Comparison of ENCODE assay signal across 8 cellular contexts in the genomic region with DNA sequence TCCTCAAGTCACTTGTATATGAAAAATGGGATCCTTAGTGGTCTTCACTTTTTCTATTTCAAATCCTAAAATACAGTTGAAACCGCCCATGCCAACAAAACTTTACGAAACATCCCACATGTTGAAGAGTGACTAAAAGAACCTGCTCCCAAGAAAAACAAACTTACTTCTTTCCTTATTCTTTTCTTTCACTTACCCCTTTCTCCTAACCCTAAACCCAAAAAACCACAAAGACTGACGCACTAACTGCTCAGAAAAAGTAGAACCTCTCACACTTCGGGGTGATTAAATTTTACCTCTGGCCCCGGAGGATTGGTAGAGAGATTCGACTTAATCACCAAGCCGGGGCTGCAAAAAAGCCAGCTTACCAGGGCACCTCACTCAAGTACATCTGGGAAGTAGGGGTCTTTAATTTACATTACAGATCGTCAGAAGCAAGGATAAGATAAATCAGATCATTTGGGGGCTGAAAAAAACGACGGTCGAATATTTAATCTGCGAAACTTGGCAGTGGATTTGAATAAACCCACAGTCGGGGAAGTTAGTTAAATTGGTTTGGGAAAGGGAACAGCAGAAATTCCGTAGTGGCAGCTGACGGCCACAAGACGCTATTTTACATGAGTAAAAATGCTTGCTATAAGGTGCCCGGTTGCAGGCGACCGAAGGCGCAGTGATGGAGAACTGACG. TPM values are rescaled to one million over a fixed set of nuclear protein-coding genes. Genes with fewer than 3 reads are reported as not detected.
DNase-seq lines count a peak whose midpoint lies in the region; ATAC-seq and TF ChIP-seq lines count a peak whose summit lies in the region.

No MANE protein-coding gene starts in this region.

- DNase-seq in T-helper 2 cell treated with Interferon-gamma antibody and Interleukin-4, amounts not matched to agents 5 μg/mL and 100 μg/mL, for 36 hours (ENCODE audit: low spot score), result no peak
- DNase-seq in T-helper 2 cell (no peak), kidney epithelial cell (ENCODE audit: low read depth) (no peak), HEK293T (ENCODE audit: extremely low spot score) (no peak), NCI-H1694 treated with DMSO at 0.1 percent for 48 hours (lab: John Stamatoyannopoulos, UW) (no peak), COR-L47 (lab: John Stamatoyannopoulos, UW) (no peak)
- DNase-seq in activated naive CD8-positive, alpha-beta T cell treated with anti-CD3 and anti-CD28 coated beads, Interleukin-2, amount 10 ng/mL, durations not matched to agents 7 days and 5 days, result no peak
- DNase-seq in stimulated activated naive CD8-positive, alpha-beta T cell treated with anti-CD3 and anti-CD28 coated beads, Interleukin-15, amount 100 ng/mL, for 72 hours, result no peak

- peak overlapping the region; percentile 71 for H3K4me3 ChIP-seq in kidney epithelial cell (ENCODE audit: low read depth, low read length)

- H3K36me3 ChIP-seq in kidney epithelial cell (ENCODE audit: control insufficient read depth, insufficient read depth, low read length), result no peaks in the 10 kb centered on the region

- CTCF ChIA-PET in HEK293T (lab: Yijun Ruan, JAX), result interaction anchor here (1.1 kb wide), 1 partner anchor 12 kb away, joined by 3 read pairs; no protein-coding TSS in a partner anchor

- POLR2A ChIA-PET in activated naive CD8-positive, alpha-beta T cell treated with anti-CD3 and anti-CD28 coated beads, Interleukin-2, amount 10 ng/mL, durations not matched to agents 7 days and 5 days (lab: Charles Lee), result no interaction called here
- POLR2A ChIA-PET in HEK293T (lab: Yijun Ruan, JAX), result interaction anchor here (0.9 to 1.9 kb wide), 4 partner anchors 12 to 167 kb away, joined by 3 to 5 read pairs (median 4); no protein-coding TSS in a partner anchor

- peak overlapping the region; percentile 60 for H3K4me3 Mint-ChIP-seq in T-helper 2 cell treated with Interferon-gamma antibody and Interleukin-4, amounts not matched to agents 5 μg/mL and 100 μg/mL, for 36 hours
- H3K4me3 Mint-ChIP-seq in activated naive CD8-positive, alpha-beta T cell treated with anti-CD3 and anti-CD28 coated beads, Interleukin-2, amount 10 ng/mL, durations not matched to agents 7 days and 5 days, result peak overlapping the region; percentile 54
- peak overlapping the region; percentile 71 to 79 for H3K4me3 Mint-ChIP-seq in stimulated activated naive CD8-positive, alpha-beta T cell treated with anti-CD3 and anti-CD28 coated beads, Interleukin-15, amount 100 ng/mL, for 72 hours

- no peak for TF ChIP-seq CTCF in kidney epithelial cell (IDR thresholded peaks at IDR 0.05; ENCODE audit: insufficient read depth, low read length, poor library complexity, severe bottlenecking)

- no peaks in the 10 kb centered on the region for H3K9me3 Mint-ChIP-seq in T-helper 2 cell treated with Interferon-gamma antibody and Interleukin-4, amounts not matched to agents 5 μg/mL and 100 μg/mL, for 36 hours
- no peaks in the 10 kb centered on the region for H3K9me3 Mint-ChIP-seq in activated naive CD8-positive, alpha-beta T cell treated with anti-CD3 and anti-CD28 coated beads, Interleukin-2, amount 10 ng/mL, durations not matched to agents 7 days and 5 days
- no peaks in the 10 kb centered on the region for H3K9me3 Mint-ChIP-seq in stimulated activated naive CD8-positive, alpha-beta T cell treated with anti-CD3 and anti-CD28 coated beads, Interleukin-15, amount 100 ng/mL, for 72 hours

- H3K27me3 Mint-ChIP-seq in T-helper 2 cell treated with Interferon-gamma antibody and Interleukin-4, amounts not matched to agents 5 μg/mL and 100 μg/mL, for 36 hours (ENCODE audit: low read depth), result peaks cover 84% of the 10 kb centered on the region
- H3K27me3 Mint-ChIP-seq in activated naive CD8-positive, alpha-beta T cell treated with anti-CD3 and anti-CD28 coated beads, Interleukin-2, amount 10 ng/mL, durations not matched to agents 7 days and 5 days, result peaks cover 81% of the 10 kb centered on the region
- peaks cover 92% of the 10 kb centered on the region for H3K27me3 Mint-ChIP-seq in stimulated activated naive CD8-positive, alpha-beta T cell treated with anti-CD3 and anti-CD28 coated beads, Interleukin-15, amount 100 ng/mL, for 72 hours

- no peaks in the 10 kb centered on the region for H3K36me3 Mint-ChIP-seq in T-helper 2 cell treated with Interferon-gamma antibody and Interleukin-4, amounts not matched to agents 5 μg/mL and 100 μg/mL, for 36 hours (ENCODE audit: low read depth)
- H3K36me3 Mint-ChIP-seq in activated naive CD8-positive, alpha-beta T cell treated with anti-CD3 and anti-CD28 coated beads, Interleukin-2, amount 10 ng/mL, durations not matched to agents 7 days and 5 days, result no peaks in the 10 kb centered on the region

- peaks cover 14% of the 10 kb centered on the region for H3K27me3 ChIP-seq in kidney epithelial cell (ENCODE audit: control insufficient read depth, insufficient read depth, low read length)

- ATAC-seq in activated naive CD8-positive, alpha-beta T cell treated with anti-CD3 and anti-CD28 coated beads, Interleukin-2, amount 10 ng/mL, durations not matched to agents 7 days and 5 days (ENCODE audit: low read depth), result no peak
- peak; percentile 18 for ATAC-seq in stimulated activated naive CD8-positive, alpha-beta T cell treated with anti-CD3 and anti-CD28 coated beads, Interleukin-15, amount 100 ng/mL, for 72 hours

- H3K27ac Mint-ChIP-seq in T-helper 2 cell treated with Interferon-gamma antibody and Interleukin-4, amounts not matched to agents 5 μg/mL and 100 μg/mL, for 36 hours, result peak overlapping the region; percentile 28
- H3K27ac Mint-ChIP-seq in activated naive CD8-positive, alpha-beta T cell treated with anti-CD3 and anti-CD28 coated beads, Interleukin-2, amount 10 ng/mL, durations not matched to agents 7 days and 5 days, result no peak overlapping the region
- H3K27ac Mint-ChIP-seq in stimulated activated naive CD8-positive, alpha-beta T cell treated with anti-CD3 and anti-CD28 coated beads, Interleukin-15, amount 100 ng/mL, for 72 hours, result no peak overlapping the region

- H3K4me1 Mint-ChIP-seq in T-helper 2 cell treated with Interferon-gamma antibody and Interleukin-4, amounts not matched to agents 5 μg/mL and 100 μg/mL, for 36 hours (ENCODE audit: low read depth), result peaks cover 24% of the 10 kb centered on the region
- H3K4me1 Mint-ChIP-seq in activated naive CD8-positive, alpha-beta T cell treated with anti-CD3 and anti-CD28 coated beads, Interleukin-2, amount 10 ng/mL, durations not matched to agents 7 days and 5 days, result peaks cover 28% of the 10 kb centered on the region
- H3K4me1 Mint-ChIP-seq in stimulated activated naive CD8-positive, alpha-beta T cell treated with anti-CD3 and anti-CD28 coated beads, Interleukin-15, amount 100 ng/mL, for 72 hours, result peaks cover 38% of the 10 kb centered on the region

TF ChIP-seq in HEK293T, 16 proteins besides CTCF, POLR2A, EP300 and RAD21:
- TF ChIP-seq FOXK2 (IDR thresholded peaks at IDR 0.05) (no peak), FOXA1 (IDR thresholded peaks at IDR 0.05) (no peak), ELF4 (IDR thresholded peaks at IDR 0.05) (no peak), CTBP1 (IDR thresholded peaks at IDR 0.05; ENCODE audit: borderline replicate concordance) (no peak), NFRKB (IDR thresholded peaks at IDR 0.05) (no peak), LEF1 (IDR thresholded peaks at IDR 0.05; ENCODE audit: borderline replicate concordance) (no peak), FOXM1 (IDR thresholded peaks at IDR 0.05; ENCODE audit: borderline replicate concordance) (no peak), SP1 (IDR thresholded peaks at IDR 0.05) (no peak), ARNT (IDR thresholded peaks at IDR 0.05) (no peak), TARDBP (IDR thresholded peaks at IDR 0.05) (no peak), L3MBTL2 (conservative IDR thresholded peaks at IDR 0.05) (no peak), HDGF (IDR thresholded peaks at IDR 0.05; ENCODE audit: borderline replicate concordance) (no peak)
- TF ChIP-seq, protein P1, sequence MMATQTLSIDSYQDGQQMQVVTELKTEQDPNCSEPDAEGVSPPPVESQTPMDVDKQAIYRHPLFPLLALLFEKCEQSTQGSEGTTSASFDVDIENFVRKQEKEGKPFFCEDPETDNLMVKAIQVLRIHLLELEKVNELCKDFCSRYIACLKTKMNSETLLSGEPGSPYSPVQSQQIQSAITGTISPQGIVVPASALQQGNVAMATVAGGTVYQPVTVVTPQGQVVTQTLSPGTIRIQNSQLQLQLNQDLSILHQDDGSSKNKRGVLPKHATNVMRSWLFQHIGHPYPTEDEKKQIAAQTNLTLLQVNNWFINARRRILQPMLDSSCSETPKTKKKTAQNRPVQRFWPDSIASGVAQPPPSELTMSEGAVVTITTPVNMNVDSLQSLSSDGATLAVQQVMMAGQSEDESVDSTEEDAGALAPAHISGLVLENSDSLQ (IDR thresholded peaks at IDR 0.05), result no peak

RNA-seq across cellular contexts. Expression of a gene that starts 1.3 kb away (rescaled TPM):
- total RNA-seq in activated naive CD8-positive, alpha-beta T cell treated with anti-CD3 and anti-CD28 coated beads, Interleukin-2, amount 10 ng/mL, durations not matched to agents 7 days and 5 days, result under 1 TPM; 0.36 to 0.54 TPM
- total RNA-seq in kidney epithelial cell, result 9.7 and 11.7 TPM in 2 replicates

RNA-seq across cellular contexts. Expression of a gene that starts 26.2 kb away (rescaled TPM):
- 10 to 100 TPM; 46.5 to 48.9 TPM for total RNA-seq in activated naive CD8-positive, alpha-beta T cell treated with anti-CD3 and anti-CD28 coated beads, Interleukin-2, amount 10 ng/mL, durations not matched to agents 7 days and 5 days
- 23.9 and 35.1 TPM in 2 replicates for total RNA-seq in kidney epithelial cell

RNA-seq across cellular contexts. Expression of a gene that starts 26.6 kb away (rescaled TPM):
- 10 to 100 TPM; 82.6 to 83.3 TPM for total RNA-seq in activated naive CD8-positive, alpha-beta T cell treated with anti-CD3 and anti-CD28 coated beads, Interleukin-2, amount 10 ng/mL, durations not matched to agents 7 days and 5 days
- total RNA-seq in kidney epithelial cell, result 116 and 208 TPM in 2 replicates
